ENCODE assay signal across 1 cellular context in genomic region chr7:105849122-105849855, GRCh38.
TF ChIP-seq lines count a peak whose summit lies in the region.

No MANE protein-coding gene starts in this region.

TF ChIP-seq in WTC11, 78 proteins besides CTCF, POLR2A, EP300 and RAD21 (continued from another document):
- TF ChIP-seq ZNF532 (CRISPR knock-in tag; IDR thresholded peaks at IDR 0.05; ENCODE audit: borderline replicate concordance) (no peak; the same call in 1 of the 2 replicates), SMAD4 (CRISPR knock-in tag; IDR thresholded peaks at IDR 0.05) (peak; percentile 94), FOXP1 (CRISPR knock-in tag; IDR thresholded peaks at IDR 0.05; ENCODE audit: borderline replicate concordance) (0 out of 2 replicates have a peak, but pooled peaks have one; percentile 17), ARID4B (CRISPR knock-in tag; IDR thresholded peaks at IDR 0.05; ENCODE audit: borderline replicate concordance) (peak; percentile 61; the same call in 1 of the 2 replicates), TEAD1 (CRISPR knock-in tag; IDR thresholded peaks at IDR 0.05) (peak; percentile 73; the same call in 1 of the 2 replicates), USF2 (CRISPR knock-in tag; IDR thresholded peaks at IDR 0.05) (no peak), ZNF425 (CRISPR knock-in tag; conservative IDR thresholded peaks at IDR 0.05) (no peak), IRF1 (CRISPR knock-in tag; IDR thresholded peaks at IDR 0.05) (no peak), CREM (CRISPR knock-in tag; IDR thresholded peaks at IDR 0.05) (peak; percentile 46; the same call in 1 of the 2 replicates)
